12 cellular contexts compared by ENCODE assay signal in genomic region chr9:3992924-3993323, GRCh38.
A peak's percentile ranks its signal among the peaks of the same experiment; 100 is the strongest.
DNase-seq lines count a peak whose midpoint lies in the region; ATAC-seq and TF ChIP-seq lines count a peak whose summit lies in the region.
"Had no signal": no experiment of that assay in that cellular context is flagged by ENCODE, and none has a peak within 500 bp of the region (broad histone marks: within the 10 kb centered on the region; RNA-seq: fewer than 3 reads in every experiment).

No MANE protein-coding gene starts in this region.

- DNase-seq in AG09309 (ENCODE audit: low read depth) (peak; percentile 44), IMR-90 (peak; percentile 68), dermis microvascular lymphatic vessel endothelial cell (ENCODE audit: low read depth in 2 of 2) (peak; percentile 94 to 96), left lobe of liver (ENCODE audit: low spot score) (no peak), NCI-H2029 (lab: John Stamatoyannopoulos, UW) (no peak), ecto neural progenitor cell (ENCODE audit: low spot score) (no peak)
- DNase-seq: activated T-cell treated with anti-CD3 and anti-CD28 coated beads, Interleukin-2, amount 50 U/mL, for 48 hours; NCI-H2081 had no signal

- in situ Hi-C loops in IMR-90 (cut with MboI; ENCODE audit: low sequenced_read_pairs), result no loop called here

- H3K79me1 ChIP-seq in IMR-90 (ENCODE audit: low read depth in 1 of 2, low read length in 2 of 2), result 0 out of 4 replicates have a peak, but pooled peaks cover 4 to 11% of the 10 kb centered on the region in 2 experiments

- WGBS in IMR-90 (ENCODE audit: extremely low coverage in 2 of 2, insufficient read length in 1 of 2), 2 experiments, result no CpG with 5 or more reads among the region's 3 CpGs

- H2BK120ac ChIP-seq in IMR-90 (ENCODE audit: low read depth, low read length), result no peak overlapping the region

- no peak overlapping the region for H4K91ac ChIP-seq in IMR-90 (ENCODE audit: insufficient read depth, low read depth, low read length)

- H3K27ac ChIP-seq in IMR-90 (ENCODE audit: insufficient read depth, low read length), result no peak overlapping the region
- H3K27ac ChIP-seq: BLaER1 treated with 17β-estradiol and CSF1 and Interleukin-3, amounts not matched to agents 10 nM and 100 nM had no signal

- intact Hi-C loops in IMR-90 (cut with micrococcal nuclease), result no loop called here

- ATAC-seq in IMR-90 (ENCODE audit: low read depth) (no peak), left lobe of liver (peak; percentile 52), HG03159 (IDR thresholded peaks at IDR 0.05; ENCODE audit: unreplicated experiment) (no peak), GM19467 (IDR thresholded peaks at IDR 0.05; ENCODE audit: unreplicated experiment) (no peak)
- ATAC-seq: activated CD4-positive, CD25-positive, alpha-beta regulatory T cell treated with anti-CD3 and anti-CD28 coated beads, Interleukin-2, amount 50 U/mL, for 24 hours had no signal

- no peak for TF ChIP-seq CTCF in AG09309 (IDR thresholded peaks at IDR 0.05; ENCODE audit: control insufficient read depth, insufficient read depth, low read depth, low read length, missing control alignments)
- no peak for TF ChIP-seq CTCF in IMR-90 (conservative IDR thresholded peaks at IDR 0.05; ENCODE audit: low read depth, low read length)

- TF ChIP-seq POLR2A in IMR-90 (IDR thresholded peaks at IDR 0.05; ENCODE audit: low read depth, low read length), result no peak

- H4K8ac ChIP-seq in IMR-90 (ENCODE audit: low read depth in 2 of 2, low read length in 2 of 2), result no peak overlapping the region; a peak in 1 of 4 replicates

- POLR2A ChIA-PET in IMR-90 (lab: Charles Lee; ENCODE audit: unreplicated experiment), result no interaction called here

- no peaks in the 10 kb centered on the region for H3K27me3 ChIP-seq in IMR-90 (ENCODE audit: control insufficient read depth, insufficient read depth, low read length)
- H3K27me3 ChIP-seq: BLaER1 treated with 17β-estradiol and CSF1 and Interleukin-3, amounts not matched to agents 10 nM and 100 nM had no signal

- no peak for TF ChIP-seq RAD21 in IMR-90 (IDR thresholded peaks at IDR 0.05; ENCODE audit: low read length)

- H2BK5ac ChIP-seq in IMR-90 (ENCODE audit: low read depth, low read length, poor library complexity, severe bottlenecking), result no peak overlapping the region

- no peaks in the 10 kb centered on the region for H4K20me1 ChIP-seq in IMR-90 (ENCODE audit: insufficient read depth, low read length)
- H4K20me1 ChIP-seq: BLaER1 treated with 17β-estradiol and CSF1 and Interleukin-3, amounts not matched to agents 10 nM and 100 nM had no signal

- dilution Hi-C loops in IMR-90 (cut with HindIII; ENCODE audit: low sequenced_read_pairs, unreplicated experiment), result no loop called here

- no peak overlapping the region for H3K4ac ChIP-seq in IMR-90 (ENCODE audit: low read depth, low read length)

- no peak overlapping the region for H3K14ac ChIP-seq in IMR-90 (replicated peaks; ENCODE audit: low read depth, low read length)

- H3K56ac ChIP-seq in IMR-90 (ENCODE audit: extremely low read depth, insufficient read depth, low read length), result no peak overlapping the region

- BruUV-seq in IMR-90 (replicated peaks; lab: Mats Ljungman, UMichigan), result no TSS peak

- H3K9ac ChIP-seq in IMR-90 (ENCODE audit: low read depth, low read length), result no peak overlapping the region
- H3K9ac ChIP-seq: BLaER1 treated with 17β-estradiol and CSF1 and Interleukin-3, amounts not matched to agents 10 nM and 100 nM had no signal

- H3K36me3 ChIP-seq in IMR-90 (ENCODE audit: control insufficient read depth, insufficient read depth, low read length), result peaks cover 1% of the 10 kb centered on the region; the same call in 1 of the 2 replicates
- H3K36me3 ChIP-seq: BLaER1 treated with 17β-estradiol and CSF1 and Interleukin-3, amounts not matched to agents 10 nM and 100 nM had no signal

- no peak overlapping the region for H2AFZ ChIP-seq in IMR-90 (replicated peaks; ENCODE audit: low read length, poor library complexity)

- no peak overlapping the region for H3K4me3 ChIP-seq in AG09309 (ENCODE audit: control insufficient read depth, low read depth, low read length)
- no peak overlapping the region for H3K4me3 ChIP-seq in IMR-90 (ENCODE audit: insufficient read depth, low read depth, low read length)
- H3K4me3 ChIP-seq: BLaER1 treated with 17β-estradiol and CSF1 and Interleukin-3, amounts not matched to agents 10 nM and 100 nM had no signal

- no peak overlapping the region for H2AK5ac ChIP-seq in IMR-90 (ENCODE audit: low read depth, low read length)

- H4K5ac ChIP-seq in IMR-90 (ENCODE audit: low read depth, low read length), result no peak overlapping the region

- H2BK15ac ChIP-seq in IMR-90 (ENCODE audit: low read depth, low read length), result no peak overlapping the region

- CTCF ChIA-PET in IMR-90 (lab: Yijun Ruan, JAX), result interaction anchor here (0.6 kb wide), 2 partner anchors 35 to 126 kb away, joined by 3 read pairs; no protein-coding TSS in a partner anchor

- no peak overlapping the region for H3K23ac ChIP-seq in IMR-90 (ENCODE audit: low read depth, low read length)

- no peaks in the 10 kb centered on the region for H3K4me1 ChIP-seq in IMR-90 (ENCODE audit: control insufficient read depth, insufficient read depth, low read length)

- no peak overlapping the region for H2AK9ac ChIP-seq in IMR-90 (replicated peaks; ENCODE audit: low read depth, low read length, poor library complexity)

- no peak overlapping the region for H3K18ac ChIP-seq in IMR-90 (ENCODE audit: low read depth, low read length)

- H3K4me2 ChIP-seq in IMR-90 (ENCODE audit: low read depth, low read length), result no peak overlapping the region

- no peaks in the 10 kb centered on the region for H3K9me1 ChIP-seq in IMR-90 (ENCODE audit: insufficient read depth, low read length)

- H2BK20ac ChIP-seq in IMR-90 (ENCODE audit: low read depth, low read length), result no peak overlapping the region

- no peaks in the 10 kb centered on the region for H3K9me3 ChIP-seq in IMR-90 (ENCODE audit: control insufficient read depth, insufficient read depth, low read length)

TF ChIP-seq in IMR-90, 13 proteins besides CTCF, POLR2A, EP300 and RAD21:
- TF ChIP-seq, protein P1, sequence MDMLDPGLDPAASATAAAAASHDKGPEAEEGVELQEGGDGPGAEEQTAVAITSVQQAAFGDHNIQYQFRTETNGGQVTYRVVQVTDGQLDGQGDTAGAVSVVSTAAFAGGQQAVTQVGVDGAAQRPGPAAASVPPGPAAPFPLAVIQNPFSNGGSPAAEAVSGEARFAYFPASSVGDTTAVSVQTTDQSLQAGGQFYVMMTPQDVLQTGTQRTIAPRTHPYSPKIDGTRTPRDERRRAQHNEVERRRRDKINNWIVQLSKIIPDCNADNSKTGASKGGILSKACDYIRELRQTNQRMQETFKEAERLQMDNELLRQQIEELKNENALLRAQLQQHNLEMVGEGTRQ (IDR thresholded peaks at IDR 0.05; ENCODE audit: low read depth, low read length), result no peak
- TF ChIP-seq RCOR1 (IDR thresholded peaks at IDR 0.05; ENCODE audit: insufficient replicate concordance, low read length), result no peak
- no peak for TF ChIP-seq MAZ (IDR thresholded peaks at IDR 0.05; ENCODE audit: borderline replicate concordance, low read depth, low read length)
- TF ChIP-seq FOS (IDR thresholded peaks at IDR 0.05; ENCODE audit: low read depth, low read length), result no peak
- no peak for TF ChIP-seq MAFK (IDR thresholded peaks at IDR 0.05; ENCODE audit: low read depth, low read length)
- TF ChIP-seq RFX5 (IDR thresholded peaks at IDR 0.05; ENCODE audit: low read depth, low read length), result no peak
- TF ChIP-seq ELK1 (IDR thresholded peaks at IDR 0.05; ENCODE audit: borderline replicate concordance, low read depth, low read length), result no peak
- TF ChIP-seq NFE2L2 (IDR thresholded peaks at IDR 0.05; ENCODE audit: low read depth, low read length), result no peak
- TF ChIP-seq CEBPB (IDR thresholded peaks at IDR 0.05; ENCODE audit: low read depth, low read length), result no peak
- TF ChIP-seq CHD1 (IDR thresholded peaks at IDR 0.05; ENCODE audit: low read depth, low read length), result no peak
- TF ChIP-seq MXI1 (IDR thresholded peaks at IDR 0.05; ENCODE audit: borderline replicate concordance, low read depth, low read length), result no peak
- no peak for TF ChIP-seq BHLHE40 (IDR thresholded peaks at IDR 0.05; ENCODE audit: low read depth, low read length)
- TF ChIP-seq SMC3 (IDR thresholded peaks at IDR 0.05; ENCODE audit: low read depth, low read length), result no peak

Comparison
In these comparisons a context has a peak if more than half of its experiments do, and no peak if none do; other contexts are left out.
1. DNase-seq: peak in AG09309 (single experiment), IMR-90 (single experiment) and dermis microvascular lymphatic vessel endothelial cell (2 of 2); none in left lobe of liver (single experiment), NCI-H2029 (single experiment) and ecto neural progenitor cell (single experiment).